Comparison of ENCODE assay signal across 1 cellular context in the genomic region with DNA sequence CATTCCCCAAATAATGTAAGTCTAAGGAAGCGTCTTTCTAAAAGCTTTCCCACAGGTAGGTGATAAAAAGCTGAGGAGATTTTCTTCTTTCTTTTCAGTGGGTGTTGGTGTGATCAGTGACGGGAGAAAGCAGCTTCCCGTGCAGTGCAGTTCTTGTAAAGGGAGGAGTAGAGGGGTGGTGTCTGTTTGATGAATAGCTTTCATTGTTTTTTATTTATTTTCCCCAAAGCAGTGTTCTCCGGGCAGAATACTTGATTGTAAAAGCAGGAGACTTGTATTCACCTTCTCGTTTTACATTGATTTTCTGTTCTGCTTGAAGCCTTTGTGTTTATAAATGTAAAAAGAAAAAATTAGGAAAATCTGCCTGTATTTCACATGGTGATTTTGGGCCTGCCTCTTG.
TF ChIP-seq lines count a peak whose summit lies in the region.

No MANE protein-coding gene starts in this region.

TF ChIP-seq in GM23338, 12 proteins besides CTCF, POLR2A, EP300 and RAD21 (continued from another document):
- TF ChIP-seq, protein P1, sequence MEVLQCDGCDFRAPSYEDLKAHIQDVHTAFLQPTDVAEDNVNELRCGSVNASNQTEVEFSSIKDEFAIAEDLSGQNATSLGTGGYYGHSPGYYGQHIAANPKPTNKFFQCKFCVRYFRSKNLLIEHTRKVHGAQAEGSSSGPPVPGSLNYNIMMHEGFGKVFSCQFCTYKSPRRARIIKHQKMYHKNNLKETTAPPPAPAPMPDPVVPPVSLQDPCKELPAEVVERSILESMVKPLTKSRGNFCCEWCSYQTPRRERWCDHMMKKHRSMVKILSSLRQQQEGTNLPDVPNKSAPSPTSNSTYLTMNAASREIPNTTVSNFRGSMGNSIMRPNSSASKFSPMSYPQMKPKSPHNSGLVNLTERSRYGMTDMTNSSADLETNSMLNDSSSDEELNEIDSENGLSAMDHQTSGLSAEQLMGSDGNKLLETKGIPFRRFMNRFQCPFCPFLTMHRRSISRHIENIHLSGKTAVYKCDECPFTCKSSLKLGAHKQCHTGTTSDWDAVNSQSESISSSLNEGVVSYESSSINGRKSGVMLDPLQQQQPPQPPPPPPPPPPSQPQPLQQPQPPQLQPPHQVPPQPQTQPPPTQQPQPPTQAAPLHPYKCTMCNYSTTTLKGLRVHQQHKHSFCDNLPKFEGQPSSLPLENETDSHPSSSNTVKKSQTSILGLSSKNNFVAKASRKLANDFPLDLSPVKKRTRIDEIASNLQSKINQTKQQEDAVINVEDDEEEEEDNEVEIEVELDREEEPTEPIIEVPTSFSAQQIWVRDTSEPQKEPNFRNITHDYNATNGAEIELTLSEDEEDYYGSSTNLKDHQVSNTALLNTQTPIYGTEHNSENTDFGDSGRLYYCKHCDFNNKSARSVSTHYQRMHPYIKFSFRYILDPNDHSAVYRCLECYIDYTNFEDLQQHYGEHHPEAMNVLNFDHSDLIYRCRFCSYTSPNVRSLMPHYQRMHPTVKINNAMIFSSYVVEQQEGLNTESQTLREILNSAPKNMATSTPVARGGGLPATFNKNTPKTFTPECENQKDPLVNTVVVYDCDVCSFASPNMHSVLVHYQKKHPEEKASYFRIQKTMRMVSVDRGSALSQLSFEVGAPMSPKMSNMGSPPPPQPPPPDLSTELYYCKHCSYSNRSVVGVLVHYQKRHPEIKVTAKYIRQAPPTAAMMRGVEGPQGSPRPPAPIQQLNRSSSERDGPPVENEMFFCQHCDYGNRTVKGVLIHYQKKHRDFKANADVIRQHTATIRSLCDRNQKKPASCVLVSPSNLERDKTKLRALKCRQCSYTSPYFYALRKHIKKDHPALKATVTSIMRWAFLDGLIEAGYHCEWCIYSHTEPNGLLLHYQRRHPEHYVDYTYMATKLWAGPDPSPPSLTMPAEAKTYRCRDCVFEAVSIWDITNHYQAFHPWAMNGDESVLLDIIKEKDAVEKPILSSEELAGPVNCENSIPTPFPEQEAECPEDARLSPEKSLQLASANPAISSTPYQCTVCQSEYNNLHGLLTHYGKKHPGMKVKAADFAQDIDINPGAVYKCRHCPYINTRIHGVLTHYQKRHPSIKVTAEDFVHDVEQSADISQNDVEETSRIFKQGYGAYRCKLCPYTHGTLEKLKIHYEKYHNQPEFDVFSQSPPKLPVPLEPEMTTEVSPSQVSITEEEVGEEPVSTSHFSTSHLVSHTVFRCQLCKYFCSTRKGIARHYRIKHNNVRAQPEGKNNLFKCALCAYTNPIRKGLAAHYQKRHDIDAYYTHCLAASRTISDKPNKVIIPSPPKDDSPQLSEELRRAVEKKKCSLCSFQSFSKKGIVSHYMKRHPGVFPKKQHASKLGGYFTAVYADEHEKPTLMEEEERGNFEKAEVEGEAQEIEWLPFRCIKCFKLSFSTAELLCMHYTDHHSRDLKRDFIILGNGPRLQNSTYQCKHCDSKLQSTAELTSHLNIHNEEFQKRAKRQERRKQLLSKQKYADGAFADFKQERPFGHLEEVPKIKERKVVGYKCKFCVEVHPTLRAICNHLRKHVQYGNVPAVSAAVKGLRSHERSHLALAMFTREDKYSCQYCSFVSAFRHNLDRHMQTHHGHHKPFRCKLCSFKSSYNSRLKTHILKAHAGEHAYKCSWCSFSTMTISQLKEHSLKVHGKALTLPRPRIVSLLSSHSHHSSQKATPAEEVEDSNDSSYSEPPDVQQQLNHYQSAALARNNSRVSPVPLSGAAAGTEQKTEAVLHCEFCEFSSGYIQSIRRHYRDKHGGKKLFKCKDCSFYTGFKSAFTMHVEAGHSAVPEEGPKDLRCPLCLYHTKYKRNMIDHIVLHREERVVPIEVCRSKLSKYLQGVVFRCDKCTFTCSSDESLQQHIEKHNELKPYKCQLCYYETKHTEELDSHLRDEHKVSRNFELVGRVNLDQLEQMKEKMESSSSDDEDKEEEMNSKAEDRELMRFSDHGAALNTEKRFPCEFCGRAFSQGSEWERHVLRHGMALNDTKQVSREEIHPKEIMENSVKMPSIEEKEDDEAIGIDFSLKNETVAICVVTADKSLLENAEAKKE (CRISPR knock-in tag; IDR thresholded peaks at IDR 0.05) = no peak
- TF ChIP-seq EZH2 (IDR thresholded peaks at IDR 0.05; ENCODE audit: low read depth, unreplicated experiment) (no peak), POLR2AphosphoS5 (IDR thresholded peaks at IDR 0.05; ENCODE audit: low read depth) (no peak), STAT1 (IDR thresholded peaks at IDR 0.05; ENCODE audit: unreplicated experiment) (no peak), CREB1 (CRISPR knock-in tag; IDR thresholded peaks at IDR 0.05; ENCODE audit: low read depth) (no peak), REST (IDR thresholded peaks at IDR 0.05; ENCODE audit: unreplicated experiment) (no peak), NANOG (IDR thresholded peaks at IDR 0.05; ENCODE audit: borderline replicate concordance) (no peak), ZNF114 (CRISPR knock-in tag; IDR thresholded peaks at IDR 0.05) (no peak), EZH2phosphoT487 (IDR thresholded peaks at IDR 0.05; ENCODE audit: unreplicated experiment) (no peak), JUNB (IDR thresholded peaks at IDR 0.05; ENCODE audit: unreplicated experiment) (no peak), ZNF331 (CRISPR knock-in tag; IDR thresholded peaks at IDR 0.05; ENCODE audit: low read depth) (no peak)
